Comparison of ENCODE assay signal across 1 cellular context in the genomic region with DNA sequence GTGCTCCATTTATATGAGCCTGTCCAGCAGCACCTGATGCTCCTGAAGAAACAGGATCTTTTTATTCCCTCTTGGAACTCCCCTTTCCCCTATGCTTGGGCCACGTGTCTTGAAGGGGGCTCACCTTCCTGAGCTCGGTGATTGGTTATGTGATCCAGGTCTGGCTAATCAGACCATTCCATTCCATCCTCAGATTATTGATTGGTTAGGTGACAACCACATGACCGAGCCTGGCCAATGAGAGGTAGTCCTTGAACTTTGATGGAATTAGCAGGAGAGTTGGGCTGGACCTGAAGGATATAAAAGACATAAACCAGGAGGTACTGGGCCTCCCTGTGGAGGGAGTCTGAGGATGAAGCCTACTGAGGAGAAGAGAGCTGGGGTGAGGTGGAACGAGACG.
TF ChIP-seq lines count a peak whose summit lies in the region.

No MANE protein-coding gene starts in this region.

TF ChIP-seq in K562, 482 proteins besides CTCF, POLR2A, EP300 and RAD21 (continued from another document):
- TF ChIP-seq, protein P1, sequence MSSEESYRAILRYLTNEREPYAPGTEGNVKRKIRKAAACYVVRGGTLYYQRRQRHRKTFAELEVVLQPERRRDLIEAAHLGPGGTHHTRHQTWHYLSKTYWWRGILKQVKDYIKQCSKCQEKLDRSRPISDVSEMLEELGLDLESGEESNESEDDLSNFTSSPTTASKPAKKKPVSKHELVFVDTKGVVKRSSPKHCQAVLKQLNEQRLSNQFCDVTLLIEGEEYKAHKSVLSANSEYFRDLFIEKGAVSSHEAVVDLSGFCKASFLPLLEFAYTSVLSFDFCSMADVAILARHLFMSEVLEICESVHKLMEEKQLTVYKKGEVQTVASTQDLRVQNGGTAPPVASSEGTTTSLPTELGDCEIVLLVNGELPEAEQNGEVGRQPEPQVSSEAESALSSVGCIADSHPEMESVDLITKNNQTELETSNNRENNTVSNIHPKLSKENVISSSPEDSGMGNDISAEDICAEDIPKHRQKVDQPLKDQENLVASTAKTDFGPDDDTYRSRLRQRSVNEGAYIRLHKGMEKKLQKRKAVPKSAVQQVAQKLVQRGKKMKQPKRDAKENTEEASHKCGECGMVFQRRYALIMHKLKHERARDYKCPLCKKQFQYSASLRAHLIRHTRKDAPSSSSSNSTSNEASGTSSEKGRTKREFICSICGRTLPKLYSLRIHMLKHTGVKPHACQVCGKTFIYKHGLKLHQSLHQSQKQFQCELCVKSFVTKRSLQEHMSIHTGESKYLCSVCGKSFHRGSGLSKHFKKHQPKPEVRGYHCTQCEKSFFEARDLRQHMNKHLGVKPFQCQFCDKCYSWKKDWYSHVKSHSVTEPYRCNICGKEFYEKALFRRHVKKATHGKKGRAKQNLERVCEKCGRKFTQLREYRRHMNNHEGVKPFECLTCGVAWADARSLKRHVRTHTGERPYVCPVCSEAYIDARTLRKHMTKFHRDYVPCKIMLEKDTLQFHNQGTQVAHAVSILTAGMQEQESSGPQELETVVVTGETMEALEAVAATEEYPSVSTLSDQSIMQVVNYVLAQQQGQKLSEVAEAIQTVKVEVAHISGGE (CRISPR knock-in tag; IDR thresholded peaks at IDR 0.05): no peak
- TF ChIP-seq HNRNPH1 (optimal IDR thresholded peaks at IDR 0.05; ENCODE audit: low read depth, low read length): no peak
- TF ChIP-seq ZNF239 (CRISPR knock-in tag; IDR thresholded peaks at IDR 0.05): no peak
- TF ChIP-seq RFX1 (IDR thresholded peaks at IDR 0.05): no peak
- TF ChIP-seq THRA (IDR thresholded peaks at IDR 0.05): no peak
- TF ChIP-seq NEUROD1 (IDR thresholded peaks at IDR 0.05; ENCODE audit: borderline replicate concordance, low read depth, low read length, partially characterized antibody): no peak
- TF ChIP-seq MIER1 (IDR thresholded peaks at IDR 0.05; ENCODE audit: low read depth): no peak
- TF ChIP-seq ZBTB26 (CRISPR knock-in tag; IDR thresholded peaks at IDR 0.05): no peak
- TF ChIP-seq HDAC2 (IDR thresholded peaks at IDR 0.05): no peak
- TF ChIP-seq USF2 (CRISPR knock-in tag; IDR thresholded peaks at IDR 0.05): peak; percentile 76
- TF ChIP-seq, protein P2, sequence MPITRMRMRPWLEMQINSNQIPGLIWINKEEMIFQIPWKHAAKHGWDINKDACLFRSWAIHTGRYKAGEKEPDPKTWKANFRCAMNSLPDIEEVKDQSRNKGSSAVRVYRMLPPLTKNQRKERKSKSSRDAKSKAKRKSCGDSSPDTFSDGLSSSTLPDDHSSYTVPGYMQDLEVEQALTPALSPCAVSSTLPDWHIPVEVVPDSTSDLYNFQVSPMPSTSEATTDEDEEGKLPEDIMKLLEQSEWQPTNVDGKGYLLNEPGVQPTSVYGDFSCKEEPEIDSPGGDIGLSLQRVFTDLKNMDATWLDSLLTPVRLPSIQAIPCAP (CRISPR knock-in tag; IDR thresholded peaks at IDR 0.05; ENCODE audit: borderline replicate concordance): no peak
- no peak for TF ChIP-seq RBM14 (IDR thresholded peaks at IDR 0.05; ENCODE audit: borderline replicate concordance, insufficient read depth, low read depth, low read length)
- TF ChIP-seq ZC3H4 (CRISPR knock-in tag; IDR thresholded peaks at IDR 0.05; ENCODE audit: borderline replicate concordance): no peak
- TF ChIP-seq ZNF511 (CRISPR knock-in tag; IDR thresholded peaks at IDR 0.05): no peak
